Comparison of ENCODE assay signal across 9 cellular contexts in genomic region chr9:35903049-35903448, GRCh38. TPM values are rescaled to one million over a fixed set of nuclear protein-coding genes. Genes with fewer than 3 reads are reported as not detected.
A peak's percentile ranks its signal among the peaks of the same experiment; 100 is the strongest.
DNase-seq lines count a peak whose midpoint lies in the region; ATAC-seq lines count a peak whose summit lies in the region.
"Had no signal": no experiment of that assay in that cellular context is flagged by ENCODE, and none has a peak within 500 bp of the region (broad histone marks: within the 10 kb centered on the region; RNA-seq: fewer than 3 reads in every experiment).

No MANE protein-coding gene starts in this region.

- intact Hi-C loops in activated T-helper 2 cell treated with anti-CD3 and anti-CD28 coated beads, Interferon-gamma antibody, Interleukin-2, Interleukin-4, amounts not matched to agents 10 μg/mL and 5 μg/mL and 100 μg/mL, durations not matched to agents 14 hours and 24 hours and 36 hours (cut with micrococcal nuclease) = loop anchor here (1.0 to 5.0 kb wide), 2 partner anchors 42 to 119 kb away; no protein-coding TSS in a partner anchor

- H3K9me3 Mint-ChIP-seq in activated naive CD8-positive, alpha-beta T cell treated with anti-CD3 and anti-CD28 coated beads, Interleukin-2, amount 50 U/mL, for 24 hours = no peaks in the 10 kb centered on the region
- H3K9me3 Mint-ChIP-seq in immature natural killer cell = no peaks in the 10 kb centered on the region
- H3K9me3 Mint-ChIP-seq in activated T-helper 2 cell treated with anti-CD3 and anti-CD28 coated beads, Interferon-gamma antibody, Interleukin-2, Interleukin-4, amounts not matched to agents 10 μg/mL and 5 μg/mL and 100 μg/mL, durations not matched to agents 14 hours and 24 hours and 36 hours = no peaks in the 10 kb centered on the region

- peaks cover 5% of the 10 kb centered on the region for H3K27me3 Mint-ChIP-seq in activated naive CD8-positive, alpha-beta T cell treated with anti-CD3 and anti-CD28 coated beads, Interleukin-2, amount 50 U/mL, for 24 hours
- H3K27me3 Mint-ChIP-seq in immature natural killer cell (ENCODE audit: low read depth in 3 of 3) = peaks cover 4 to 9% (median 5%) of the 10 kb centered on the region in 3 donors
- peaks cover 22% of the 10 kb centered on the region for H3K27me3 Mint-ChIP-seq in activated T-helper 2 cell treated with anti-CD3 and anti-CD28 coated beads, Interferon-gamma antibody, Interleukin-2, Interleukin-4, amounts not matched to agents 10 μg/mL and 5 μg/mL and 100 μg/mL, durations not matched to agents 14 hours and 24 hours and 36 hours (ENCODE audit: low read depth)

- peaks cover 5% of the 10 kb centered on the region for H3K4me1 Mint-ChIP-seq in activated naive CD8-positive, alpha-beta T cell treated with anti-CD3 and anti-CD28 coated beads, Interleukin-2, amount 50 U/mL, for 24 hours
- no peaks in the 10 kb centered on the region for H3K4me1 Mint-ChIP-seq in immature natural killer cell
- H3K4me1 Mint-ChIP-seq in activated T-helper 2 cell treated with anti-CD3 and anti-CD28 coated beads, Interferon-gamma antibody, Interleukin-2, Interleukin-4, amounts not matched to agents 10 μg/mL and 5 μg/mL and 100 μg/mL, durations not matched to agents 14 hours and 24 hours and 36 hours (ENCODE audit: low read depth) = peaks cover 12% of the 10 kb centered on the region

- H3K27ac Mint-ChIP-seq in activated naive CD8-positive, alpha-beta T cell treated with anti-CD3 and anti-CD28 coated beads, Interleukin-2, amount 50 U/mL, for 24 hours = no peak overlapping the region
- H3K27ac Mint-ChIP-seq in immature natural killer cell = no peak overlapping the region
- H3K27ac Mint-ChIP-seq in activated T-helper 2 cell treated with anti-CD3 and anti-CD28 coated beads, Interferon-gamma antibody, Interleukin-2, Interleukin-4, amounts not matched to agents 10 μg/mL and 5 μg/mL and 100 μg/mL, durations not matched to agents 14 hours and 24 hours and 36 hours = no peak overlapping the region

- H3K4me3 Mint-ChIP-seq in activated naive CD8-positive, alpha-beta T cell treated with anti-CD3 and anti-CD28 coated beads, Interleukin-2, amount 50 U/mL, for 24 hours = no peak overlapping the region
- no peak overlapping the region for H3K4me3 Mint-ChIP-seq in immature natural killer cell
- no peak overlapping the region for H3K4me3 Mint-ChIP-seq in activated T-helper 2 cell treated with anti-CD3 and anti-CD28 coated beads, Interferon-gamma antibody, Interleukin-2, Interleukin-4, amounts not matched to agents 10 μg/mL and 5 μg/mL and 100 μg/mL, durations not matched to agents 14 hours and 24 hours and 36 hours (ENCODE audit: low read depth)

- peak; percentile 43 for ATAC-seq in activated naive CD8-positive, alpha-beta T cell treated with anti-CD3 and anti-CD28 coated beads, Interleukin-2, amount 50 U/mL, for 24 hours
- no peak for ATAC-seq in GM21447 (IDR thresholded peaks at IDR 0.05; ENCODE audit: unreplicated experiment)

- DNase-seq in DMS114 treated with DMSO at 0.1 percent for 48 hours (lab: John Stamatoyannopoulos, UW; ENCODE audit: unreplicated experiment) = peak; percentile 11
- DNase-seq in H4 (ENCODE audit: low spot score) = peak; percentile 64
- DNase-seq in NCI-H526 (lab: John Stamatoyannopoulos, UW) = peak; percentile 80 to 88
- peak; percentile 29 for DNase-seq in activated naive CD8-positive, alpha-beta T cell treated with anti-CD3 and anti-CD28 coated beads, Interleukin-2, amount 50 U/mL, for 24 hours
- peak; percentile 9 to 29 (median 25) for DNase-seq in immature natural killer cell
- peak; percentile 80 for DNase-seq in superior temporal gyrus (ENCODE audit: extremely low spot score)
- no peak for DNase-seq in activated T-helper 2 cell treated with anti-CD3 and anti-CD28 coated beads, Interferon-gamma antibody, Interleukin-2, Interleukin-4, amounts not matched to agents 10 μg/mL and 5 μg/mL and 100 μg/mL, durations not matched to agents 14 hours and 24 hours and 36 hours (ENCODE audit: low spot score)

- H3K36me3 Mint-ChIP-seq in activated naive CD8-positive, alpha-beta T cell treated with anti-CD3 and anti-CD28 coated beads, Interleukin-2, amount 50 U/mL, for 24 hours (ENCODE audit: low read depth) = no peaks in the 10 kb centered on the region
- H3K36me3 Mint-ChIP-seq in immature natural killer cell = no peaks in the 10 kb centered on the region
- no peaks in the 10 kb centered on the region for H3K36me3 Mint-ChIP-seq in activated T-helper 2 cell treated with anti-CD3 and anti-CD28 coated beads, Interferon-gamma antibody, Interleukin-2, Interleukin-4, amounts not matched to agents 10 μg/mL and 5 μg/mL and 100 μg/mL, durations not matched to agents 14 hours and 24 hours and 36 hours (ENCODE audit: low read depth)

RNA-seq across cellular contexts. Expression of gene HRCT1, which starts 3.0 kb away (rescaled TPM):
- total RNA-seq in H4 (2014; rRNA removed; shearing (Covaris generic)) = 0.41 TPM in 1 of 2 replicates, not detected in the other
- not detected for polyA plus RNA-seq in immature natural killer cell
- total RNA-seq in activated T-helper 2 cell treated with anti-CD3 and anti-CD28 coated beads, Interferon-gamma antibody, Interleukin-2, Interleukin-4, amounts not matched to agents 10 μg/mL and 5 μg/mL and 100 μg/mL, durations not matched to agents 14 hours and 24 hours and 36 hours = not detected in 2 replicates
- total RNA-seq: activated CD8-positive, alpha-beta memory T cell treated with anti-CD3 and anti-CD28 coated beads for 36 hours had no signal

RNA-seq across cellular contexts. Expression of gene SPAAR, which starts 6.2 kb away (rescaled TPM):
- total RNA-seq in H4 (2014; rRNA removed; shearing (Covaris generic)) = 0.12 and 0.27 TPM in 2 replicates
- polyA plus RNA-seq in immature natural killer cell = not detected
- total RNA-seq in activated T-helper 2 cell treated with anti-CD3 and anti-CD28 coated beads, Interferon-gamma antibody, Interleukin-2, Interleukin-4, amounts not matched to agents 10 μg/mL and 5 μg/mL and 100 μg/mL, durations not matched to agents 14 hours and 24 hours and 36 hours = not detected in 2 replicates
- total RNA-seq: activated CD8-positive, alpha-beta memory T cell treated with anti-CD3 and anti-CD28 coated beads for 36 hours had no signal

RNA-seq across cellular contexts. Expression of gene OR13J1, which starts 32.8 kb away (rescaled TPM):
- total RNA-seq in H4 (2014; rRNA removed; shearing (Covaris generic)) = not detected in 2 replicates
- polyA plus RNA-seq in immature natural killer cell = not detected
- total RNA-seq in activated T-helper 2 cell treated with anti-CD3 and anti-CD28 coated beads, Interferon-gamma antibody, Interleukin-2, Interleukin-4, amounts not matched to agents 10 μg/mL and 5 μg/mL and 100 μg/mL, durations not matched to agents 14 hours and 24 hours and 36 hours = not detected in 2 replicates
- total RNA-seq: activated CD8-positive, alpha-beta memory T cell treated with anti-CD3 and anti-CD28 coated beads for 36 hours had no signal

RNA-seq across cellular contexts. Expression of gene OR2S2, which starts 54.9 kb away (rescaled TPM):
- not detected in 2 replicates for total RNA-seq in H4 (2014; rRNA removed; shearing (Covaris generic))
- not detected for polyA plus RNA-seq in immature natural killer cell
- not detected in 2 replicates for total RNA-seq in activated T-helper 2 cell treated with anti-CD3 and anti-CD28 coated beads, Interferon-gamma antibody, Interleukin-2, Interleukin-4, amounts not matched to agents 10 μg/mL and 5 μg/mL and 100 μg/mL, durations not matched to agents 14 hours and 24 hours and 36 hours
- total RNA-seq: activated CD8-positive, alpha-beta memory T cell treated with anti-CD3 and anti-CD28 coated beads for 36 hours had no signal
